Comparison of ENCODE assay signal across 10 cellular contexts in the genomic region with DNA sequence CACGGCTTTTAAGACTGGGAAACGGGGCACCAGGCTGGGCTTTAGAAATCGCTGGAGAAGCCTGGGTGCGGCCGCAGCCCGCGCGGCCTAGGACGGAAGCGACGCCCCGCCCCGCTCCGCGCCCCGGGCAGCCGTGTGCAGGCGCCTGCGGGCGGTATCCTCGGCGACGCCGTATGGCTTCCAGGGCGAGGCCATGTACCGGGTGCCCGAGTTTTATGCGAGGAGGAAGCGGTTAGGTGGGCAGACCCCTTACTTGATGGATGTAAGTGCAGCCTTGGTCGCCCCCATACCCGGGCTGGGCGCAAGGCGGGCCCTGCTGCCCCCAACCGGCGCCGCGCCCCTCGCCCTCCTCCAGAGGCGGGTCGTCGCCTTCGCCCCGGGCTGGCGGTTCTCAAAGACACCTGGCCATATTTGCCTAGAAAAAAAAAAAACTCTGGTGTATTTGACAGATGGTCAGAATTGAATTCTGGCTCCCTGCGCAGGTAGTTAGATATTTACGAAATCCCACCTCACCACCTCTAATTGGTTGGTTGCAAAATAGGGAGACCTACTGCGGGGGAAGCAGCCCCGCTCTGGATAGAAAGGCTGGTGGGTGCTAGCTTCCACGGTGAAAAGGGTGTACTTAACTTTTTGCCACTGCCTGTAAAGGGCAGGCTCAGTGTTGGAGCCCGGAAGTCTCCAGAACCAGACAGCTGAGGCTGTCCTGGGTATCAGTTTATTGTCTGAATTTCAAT. TPM values are rescaled to one million over a fixed set of nuclear protein-coding genes. Genes with fewer than 3 reads are reported as not detected.
DNase-seq lines count a peak whose midpoint lies in the region; ATAC-seq and TF ChIP-seq lines count a peak whose summit lies in the region.
"Had no signal": no experiment of that assay in that cellular context is flagged by ENCODE, and none has a peak within 500 bp of the region (broad histone marks: within the 10 kb centered on the region; RNA-seq: fewer than 3 reads in every experiment).

TSS of gene PPP1R36 (plus strand) at position 157 of the 734 bp plus-strand sequence. CDS start at position 194, 37 bp downstream.

- H3K4me3 ChIP-seq in left ventricle myocardium inferior (peak within 1 kb of the TSS; percentile 64), rectal smooth muscle tissue (ENCODE audit: low read length) (peak within 1 kb of the TSS; percentile 69)

- DNase-seq in NCI-H2227 (lab: John Stamatoyannopoulos, UW; ENCODE audit: unreplicated experiment) (peak; percentile 51), NCI-H2227 treated with DMSO at 0.1 percent for 48 hours (lab: John Stamatoyannopoulos, UW) (no peak), NCI-H2171 treated with DMSO at 0.1 percent for 48 hours (lab: John Stamatoyannopoulos, UW) (peak; percentile 98), left ventricle myocardium inferior (peak; percentile 34), GF-D8 (lab: John Stamatoyannopoulos, UW) (no peak)
- peak; percentile 27 for DNase-seq in activated T-helper 9 cell treated with anti-CD3 and anti-CD28 coated beads, Interleukin-2, amount 50 U/mL, for 16 hours (ENCODE audit: low read depth)

- peaks cover 16% of the 10 kb centered on the region for H3K4me1 ChIP-seq in left ventricle myocardium inferior
- H3K4me1 ChIP-seq in rectal smooth muscle tissue (ENCODE audit: control insufficient read depth, insufficient read depth, low read length) = peaks cover 2% of the 10 kb centered on the region

- no peaks in the 10 kb centered on the region for H3K9me3 ChIP-seq in left ventricle myocardium inferior (replicated peaks)

- intact Hi-C loops in left ventricle myocardium inferior (cut with micrococcal nuclease) = no loop called here

- no peak for ATAC-seq in HG03469 (IDR thresholded peaks at IDR 0.05; ENCODE audit: unreplicated experiment)

- peaks cover 12% of the 10 kb centered on the region for H3K27me3 ChIP-seq in left ventricle myocardium inferior (ENCODE audit: low read depth)
- no peaks in the 10 kb centered on the region for H3K27me3 ChIP-seq in rectal smooth muscle tissue (ENCODE audit: control insufficient read depth, insufficient read depth, low read length)

- peak; percentile 3 for TF ChIP-seq CTCF in left ventricle myocardium inferior (IDR thresholded peaks at IDR 0.05; ENCODE audit: borderline replicate concordance)

- no peak within 1 kb of the TSS for H3K27ac ChIP-seq in left ventricle myocardium inferior (replicated peaks)
- H3K27ac ChIP-seq in rectal smooth muscle tissue (ENCODE audit: low read depth, low read length) = peak within 1 kb of the TSS; percentile 40
- H3K27ac ChIP-seq: C4-2B, VCaP had no signal

- H3K36me3 ChIP-seq in left ventricle myocardium inferior (no peaks in the 10 kb centered on the region), rectal smooth muscle tissue (ENCODE audit: control insufficient read depth, insufficient read depth, low read length) (no peaks in the 10 kb centered on the region)

- H3K9ac ChIP-seq in rectal smooth muscle tissue (ENCODE audit: low read length) = peak within 1 kb of the TSS; percentile 40

RNA-seq across cellular contexts. Expression of gene PPP1R36, which starts in this region (rescaled TPM):
- total RNA-seq in left ventricle myocardium inferior = 0.36 TPM

Comparison
In these comparisons a context has a peak if more than half of its experiments do, and no peak if none do; other contexts are left out.
1. DNase-seq: peak in NCI-H2227 (single experiment), NCI-H2171 treated with DMSO at 0.1 percent for 48 hours (single experiment) and activated T-helper 9 cell treated with anti-CD3 and anti-CD28 coated beads, Interleukin-2, amount 50 U/mL, for 16 hours (single experiment); none in NCI-H2227 treated with DMSO at 0.1 percent for 48 hours (single experiment) and GF-D8 (single experiment).
2. Peak in DNase-seq and H3K4me3 ChIP-seq in left ventricle myocardium inferior; RNA of the gene not detected or under 1 TPM.